1 cellular context compared by ENCODE assay signal in genomic region chr2:230659653-230660138, GRCh38.
TF ChIP-seq lines count a peak whose summit lies in the region.

No MANE protein-coding gene starts in this region.

TF ChIP-seq in GM12878, 131 proteins besides CTCF, POLR2A, EP300 and RAD21:
- 0 out of 2 replicates have a peak, but pooled peaks have one; percentile 16 for TF ChIP-seq RB1 (IDR thresholded peaks at IDR 0.05; ENCODE audit: borderline replicate concordance)
- TF ChIP-seq, protein P1, sequence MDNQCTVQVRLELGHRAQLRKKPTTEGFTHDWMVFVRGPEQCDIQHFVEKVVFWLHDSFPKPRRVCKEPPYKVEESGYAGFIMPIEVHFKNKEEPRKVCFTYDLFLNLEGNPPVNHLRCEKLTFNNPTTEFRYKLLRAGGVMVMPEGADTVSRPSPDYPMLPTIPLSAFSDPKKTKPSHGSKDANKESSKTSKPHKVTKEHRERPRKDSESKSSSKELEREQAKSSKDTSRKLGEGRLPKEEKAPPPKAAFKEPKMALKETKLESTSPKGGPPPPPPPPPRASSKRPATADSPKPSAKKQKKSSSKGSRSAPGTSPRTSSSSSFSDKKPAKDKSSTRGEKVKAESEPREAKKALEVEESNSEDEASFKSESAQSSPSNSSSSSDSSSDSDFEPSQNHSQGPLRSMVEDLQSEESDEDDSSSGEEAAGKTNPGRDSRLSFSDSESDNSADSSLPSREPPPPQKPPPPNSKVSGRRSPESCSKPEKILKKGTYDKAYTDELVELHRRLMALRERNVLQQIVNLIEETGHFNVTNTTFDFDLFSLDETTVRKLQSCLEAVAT (IDR thresholded peaks at IDR 0.05): peak; percentile 91
- peak; percentile 62; the same call in 1 of the 2 replicates for TF ChIP-seq SMARCA5 (IDR thresholded peaks at IDR 0.05)
- TF ChIP-seq LARP7 (IDR thresholded peaks at IDR 0.05): peak; percentile 55; the same call in 1 of the 2 replicates
- TF ChIP-seq KLF5 (IDR thresholded peaks at IDR 0.05; ENCODE audit: partially characterized antibody): peak; percentile 48
- peak in 1 of 2 experiments; percentile 83; a peak in 2 of 4 replicates for TF ChIP-seq BHLHE40 (IDR thresholded peaks at IDR 0.05; ENCODE audit: borderline replicate concordance in 1 of 2, low read depth in 2 of 2, low read length in 1 of 2)
- TF ChIP-seq HDGF (IDR thresholded peaks at IDR 0.05): peak; percentile 21; the same call in 1 of the 2 replicates
TF ChIP-seq in GM12878: peak in this region for 7; not testable (repeated sequence) for 124.
